ENCODE assay signal across 8 cellular contexts in genomic region chr11:60914620-60915249, GRCh38. TPM values are rescaled to one million over a fixed set of nuclear protein-coding genes. Genes with fewer than 3 reads are reported as not detected.
A peak's percentile ranks its signal among the peaks of the same experiment; 100 is the strongest.
DNase-seq lines count a peak whose midpoint lies in the region; ATAC-seq and TF ChIP-seq lines count a peak whose summit lies in the region.

No MANE protein-coding gene starts in this region.

- H3K4me3 ChIP-seq in fibroblast of the aortic adventitia (ENCODE audit: low read depth, low read length), result peak overlapping the region; percentile 86

- no peak for TF ChIP-seq CTCF in fibroblast of the aortic adventitia (IDR thresholded peaks at IDR 0.05; ENCODE audit: insufficient read depth, low read length)

- peak; percentile 72 for DNase-seq in AG08396 (ENCODE audit: low spot score)
- peak; percentile 56 for DNase-seq in M059J (ENCODE audit: low read depth)
- DNase-seq in activated T-cell treated with anti-CD3 and anti-CD28 coated beads, Interleukin-2, amount 50 U/mL, for 1 hour, result peak; percentile 56
- peak; percentile 30 for DNase-seq in fibroblast of the aortic adventitia (ENCODE audit: low read depth)
- peak; percentile 31 for DNase-seq in occipital lobe (lab: John Stamatoyannopoulos, UW)
- no peak for DNase-seq in NCI-H1048 (lab: John Stamatoyannopoulos, UW)

- ATAC-seq in GM19395 (IDR thresholded peaks at IDR 0.05; ENCODE audit: unreplicated experiment) (peak; percentile 1), GM19328 (IDR thresholded peaks at IDR 0.05; ENCODE audit: unreplicated experiment) (no peak)

RNA-seq across cellular contexts. Expression of gene TMEM109, which starts 0.8 kb away (rescaled TPM):
- total RNA-seq in M059J (2014; rRNA removed; shearing (Covaris generic)), result 47.7 and 77.7 TPM in 2 replicates
- 29.3 and 44.1 TPM in 2 replicates for total RNA-seq in fibroblast of the aortic adventitia (ENCODE audit: low replicate concordance)
- total RNA-seq in occipital lobe, result 8.3 TPM

RNA-seq across cellular contexts. Expression of gene PRPF19, which starts 8.3 kb away (rescaled TPM):
- 117 and 122 TPM in 2 replicates for total RNA-seq in M059J (2014; rRNA removed; shearing (Covaris generic))
- total RNA-seq in fibroblast of the aortic adventitia (ENCODE audit: low replicate concordance) (19.5 and 53.1 TPM in 2 replicates), occipital lobe (42.3 TPM)

RNA-seq across cellular contexts. Expression of gene TMEM132A, which starts 9.5 kb away (rescaled TPM):
- total RNA-seq in M059J (2014; rRNA removed; shearing (Covaris generic)), result 29.0 and 57.9 TPM in 2 replicates
- total RNA-seq in fibroblast of the aortic adventitia (ENCODE audit: low replicate concordance) (3.7 and 17.9 TPM in 2 replicates), occipital lobe (104 TPM)

RNA-seq across cellular contexts. Expression of gene SLC15A3, which starts 37.2 kb away (rescaled TPM):
- 7.9 and 23.3 TPM in 2 replicates for total RNA-seq in M059J (2014; rRNA removed; shearing (Covaris generic))
- total RNA-seq in fibroblast of the aortic adventitia (ENCODE audit: low replicate concordance) (6.8 and 18.2 TPM in 2 replicates), occipital lobe (5.8 TPM)

RNA-seq across cellular contexts. Expression of gene ZP1, which starts 47.4 kb away (rescaled TPM):
- 1.3 TPM in 1 of 2 replicates, not detected in the other for total RNA-seq in M059J (2014; rRNA removed; shearing (Covaris generic))
- not detected in 2 replicates for total RNA-seq in fibroblast of the aortic adventitia (ENCODE audit: low replicate concordance)
- not detected for total RNA-seq in occipital lobe
